24 cellular contexts compared by ENCODE assay signal in the genomic region with DNA sequence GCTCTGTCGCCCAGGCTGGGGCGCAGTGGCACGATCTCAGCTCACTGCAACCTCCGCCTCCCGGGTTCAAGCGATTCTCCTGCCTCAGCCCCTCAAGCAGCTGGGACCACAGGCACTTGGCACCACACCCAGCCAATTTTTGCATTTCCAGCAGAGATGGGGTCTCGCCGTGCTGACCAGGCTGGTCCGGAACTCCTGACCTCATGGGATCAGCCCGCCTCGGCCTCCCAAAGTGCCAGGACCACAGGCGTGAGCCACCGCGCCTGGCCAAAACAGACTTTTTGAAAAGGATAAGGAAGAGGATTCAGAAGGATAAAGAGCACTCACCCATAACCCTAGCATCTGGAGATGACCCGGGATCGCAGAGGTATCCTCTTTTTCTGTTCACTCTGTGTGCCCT.
"Had no signal": no experiment of that assay in that cellular context is flagged by ENCODE, and none has a peak within 500 bp of the region (broad histone marks: within the 10 kb centered on the region; RNA-seq: fewer than 3 reads in every experiment).

No MANE protein-coding gene starts in this region.

- H3K9me3 Mint-ChIP-seq: stimulated activated naive CD8-positive, alpha-beta T cell treated with anti-CD3 and anti-CD28 coated beads, Interleukin-15, Interleukin-2, amounts not matched to agents 100 ng/mL and 50 ng/mL, for 24 hours had no signal

- H3K27ac Mint-ChIP-seq: stimulated activated effector memory CD8-positive, alpha-beta T cell treated with anti-CD3 and anti-CD28 coated beads, Interleukin-12 subunit alpha, Interleukin-12 subunit beta, amount 100 ng/mL, for 72 hours; stimulated activated memory B cell treated with anti-CD40 and anti-IgM and Interleukin-4, amounts not matched to agents 10 μg/mL and 1 μg/mL and 100 μg/mL, for 72 hours; stimulated activated naive B cell treated with anti-CD40 and anti-IgM and Interleukin-4, amounts not matched to agents 10 μg/mL and 1 μg/mL and 100 μg/mL, for 72 hours; stimulated activated naive CD8-positive, alpha-beta T cell treated with anti-CD3 and anti-CD28 coated beads, Interleukin-15, amount 100 ng/mL, for 72 hours; stimulated activated naive CD8-positive, alpha-beta T cell treated with anti-CD3 and anti-CD28 coated beads, Interleukin-15, Interleukin-2, amounts not matched to agents 100 ng/mL and 50 ng/mL, for 24 hours; type B pancreatic cell had no signal

- H3K4me3 Mint-ChIP-seq: stimulated activated effector memory CD8-positive, alpha-beta T cell treated with anti-CD3 and anti-CD28 coated beads, Interleukin-12 subunit alpha, Interleukin-12 subunit beta, amount 100 ng/mL, for 72 hours; stimulated activated memory B cell treated with anti-CD40 and anti-IgM and Interleukin-4, amounts not matched to agents 10 μg/mL and 1 μg/mL and 100 μg/mL, for 72 hours; stimulated activated naive B cell treated with anti-CD40 and anti-IgM and Interleukin-4, amounts not matched to agents 10 μg/mL and 1 μg/mL and 100 μg/mL, for 72 hours; stimulated activated naive CD8-positive, alpha-beta T cell treated with anti-CD3 and anti-CD28 coated beads, Interleukin-15, amount 100 ng/mL, for 72 hours; stimulated activated naive CD8-positive, alpha-beta T cell treated with anti-CD3 and anti-CD28 coated beads, Interleukin-15, Interleukin-2, amounts not matched to agents 100 ng/mL and 50 ng/mL, for 24 hours; type B pancreatic cell had no signal

- H3K27me3 Mint-ChIP-seq: stimulated activated memory B cell treated with anti-CD40 and anti-IgM and Interleukin-4, amounts not matched to agents 10 μg/mL and 1 μg/mL and 100 μg/mL, for 72 hours; stimulated activated naive CD8-positive, alpha-beta T cell treated with anti-CD3 and anti-CD28 coated beads, Interleukin-15, amount 100 ng/mL, for 72 hours; stimulated activated naive CD8-positive, alpha-beta T cell treated with anti-CD3 and anti-CD28 coated beads, Interleukin-15, Interleukin-2, amounts not matched to agents 100 ng/mL and 50 ng/mL, for 24 hours; type B pancreatic cell had no signal

- H3K36me3 Mint-ChIP-seq: stimulated activated effector memory CD8-positive, alpha-beta T cell treated with anti-CD3 and anti-CD28 coated beads, Interleukin-12 subunit alpha, Interleukin-12 subunit beta, amount 100 ng/mL, for 72 hours; stimulated activated memory B cell treated with anti-CD40 and anti-IgM and Interleukin-4, amounts not matched to agents 10 μg/mL and 1 μg/mL and 100 μg/mL, for 72 hours; stimulated activated naive B cell treated with anti-CD40 and anti-IgM and Interleukin-4, amounts not matched to agents 10 μg/mL and 1 μg/mL and 100 μg/mL, for 72 hours had no signal

- H3K4me1 Mint-ChIP-seq: stimulated activated effector memory CD8-positive, alpha-beta T cell treated with anti-CD3 and anti-CD28 coated beads, Interleukin-12 subunit alpha, Interleukin-12 subunit beta, amount 100 ng/mL, for 72 hours; stimulated activated memory B cell treated with anti-CD40 and anti-IgM and Interleukin-4, amounts not matched to agents 10 μg/mL and 1 μg/mL and 100 μg/mL, for 72 hours; stimulated activated naive CD8-positive, alpha-beta T cell treated with anti-CD3 and anti-CD28 coated beads, Interleukin-15, amount 100 ng/mL, for 72 hours had no signal

- DNase-seq: stimulated activated CD4-positive, alpha-beta T cell treated with anti-CD3 and anti-CD28 coated beads, Interleukin-2, amount 100 ng/mL, for 48 hours; stimulated activated CD4-positive, alpha-beta T cell treated with anti-CD3 and anti-CD28 coated beads, Interleukin-4, amount 100 ng/mL, for 1 hour; stimulated activated CD4-positive, alpha-beta T cell treated with anti-CD3 and anti-CD28 coated beads, Interleukin-4, amount 100 ng/mL, for 24 hours; stimulated activated CD4-positive, alpha-beta T cell treated with anti-CD3 and anti-CD28 coated beads, Interleukin-4, amount 100 ng/mL, for 4 hours; stimulated activated CD8-positive, alpha-beta memory T cell treated with anti-CD3 and anti-CD28 coated beads, Interleukin-4, amount 100 ng/mL, for 48 hours; stimulated activated naive B cell treated with anti-CD40 and anti-IgM and Interleukin-4, amounts not matched to agents 10 μg/mL and 1 μg/mL and 100 μg/mL, for 72 hours; stimulated activated naive CD4-positive, alpha-beta T cell; stimulated activated naive CD4-positive, alpha-beta T cell treated with Interleukin-2 at 50 U/mL for 16 hours; stimulated activated naive CD8-positive, alpha-beta T cell treated with anti-CD3 and anti-CD28 coated beads, Interleukin-15, amount 100 ng/mL, for 72 hours; stimulated activated naive CD8-positive, alpha-beta T cell treated with anti-CD3 and anti-CD28 coated beads, Interleukin-15, Interleukin-2, amounts not matched to agents 100 U/mL and 50 U/mL, for 24 hours; stomach; substantia nigra; testis; thyroid gland; tibial artery; transverse colon; trophoblast cell; upper lobe of left lung; upper lobe of right lung; uterus had no signal
